12 cellular contexts compared by ENCODE assay signal in the genomic region with DNA sequence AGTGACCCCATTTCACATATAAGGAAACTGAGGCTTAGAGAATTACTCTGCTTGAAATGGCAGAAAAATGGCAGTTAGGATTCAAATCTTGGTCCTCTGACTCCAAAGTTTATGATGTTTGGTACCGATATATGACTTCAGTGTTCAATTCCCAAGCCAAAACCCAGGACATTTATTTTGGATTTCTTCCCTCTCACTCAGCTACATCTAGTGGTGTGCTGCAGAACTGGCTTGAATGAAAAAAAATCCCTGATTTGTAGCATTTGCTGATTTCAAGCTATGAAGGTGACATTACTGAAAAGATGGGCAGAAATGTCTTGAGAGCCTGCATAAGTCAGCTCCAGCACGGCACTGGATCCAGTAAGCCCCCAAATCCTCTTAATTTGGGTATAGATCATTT.
DNase-seq lines count a peak whose midpoint lies in the region; ATAC-seq and TF ChIP-seq lines count a peak whose summit lies in the region.
"Had no signal": no experiment of that assay in that cellular context is flagged by ENCODE, and none has a peak within 500 bp of the region (broad histone marks: within the 10 kb centered on the region; RNA-seq: fewer than 3 reads in every experiment).

No MANE protein-coding gene starts in this region.

- H3K4me3 ChIP-seq in DND-41 (ENCODE audit: low read depth in 1 of 2, low read length in 2 of 2) (no peak overlapping the region), IMR-90 (ENCODE audit: insufficient read depth, low read depth, low read length) (no peak overlapping the region), choroid plexus epithelial cell (ENCODE audit: low read depth, low read length) (no peak overlapping the region)

- no TSS peak for BruUV-seq in IMR-90 (replicated peaks; lab: Mats Ljungman, UMichigan)

- H4K91ac ChIP-seq in IMR-90 (ENCODE audit: insufficient read depth, low read depth, low read length): peak overlapping the region; percentile 82

- no peaks in the 10 kb centered on the region for H3K79me2 ChIP-seq in DND-41 (ENCODE audit: insufficient read depth, low read length)

- peak overlapping the region; percentile 17 to 84 for H4K8ac ChIP-seq in IMR-90 (ENCODE audit: low read depth in 2 of 2, low read length in 2 of 2)

- peak overlapping the region; percentile 26; the same call in 1 of the 2 replicates for H3K18ac ChIP-seq in IMR-90 (ENCODE audit: low read depth, low read length)

- H3K36me3 ChIP-seq in DND-41 (ENCODE audit: insufficient read depth, low read length) (no peaks in the 10 kb centered on the region), IMR-90 (ENCODE audit: control insufficient read depth, insufficient read depth, low read length) (no peaks in the 10 kb centered on the region)

- peak overlapping the region; percentile 83 for H2BK20ac ChIP-seq in IMR-90 (ENCODE audit: low read depth, low read length)

- no peak overlapping the region for H3K56ac ChIP-seq in IMR-90 (ENCODE audit: extremely low read depth, insufficient read depth, low read length)

- no peaks in the 10 kb centered on the region for H3K9me3 Mint-ChIP-seq in neural crest cell
- peaks cover 8% of the 10 kb centered on the region for H3K9me3 Mint-ChIP-seq in mesothelial cell of epicardium

- H3K9ac ChIP-seq in DND-41 (ENCODE audit: low read depth, low read length) (no peak overlapping the region), IMR-90 (ENCODE audit: low read depth, low read length) (no peak overlapping the region)

- no peak overlapping the region for H3K4me2 ChIP-seq in DND-41 (ENCODE audit: insufficient read depth, low read length)
- no peak overlapping the region for H3K4me2 ChIP-seq in IMR-90 (ENCODE audit: low read depth, low read length)

- H2BK5ac ChIP-seq in IMR-90 (ENCODE audit: low read depth, low read length, poor library complexity, severe bottlenecking): peak overlapping the region; percentile 83

- H3K4me1 ChIP-seq in DND-41 (ENCODE audit: insufficient read depth, low read length) (no peaks in the 10 kb centered on the region), IMR-90 (ENCODE audit: control insufficient read depth, insufficient read depth, low read length) (peaks cover 16% of the 10 kb centered on the region)

- H3K79me1 ChIP-seq in IMR-90 (ENCODE audit: low read depth in 1 of 2, low read length in 2 of 2): peaks cover 6 to 19% of the 10 kb centered on the region in 2 experiments; a peak in 3 of 4 replicates

- H3K4me1 Mint-ChIP-seq in neural crest cell: no peaks in the 10 kb centered on the region
- H3K4me1 Mint-ChIP-seq in mesothelial cell of epicardium: peaks cover 13% of the 10 kb centered on the region
- H3K4me1 Mint-ChIP-seq: stimulated activated memory B cell treated with anti-CD40 and anti-IgM and Interleukin-4, amounts not matched to agents 10 μg/mL and 1 μg/mL and 100 μg/mL, for 72 hours had no signal

- H2BK120ac ChIP-seq in IMR-90 (ENCODE audit: low read depth, low read length): peak overlapping the region; percentile 94

- intact Hi-C loops in IMR-90 (cut with micrococcal nuclease): loop anchor here (5.0 kb wide), 5 partner anchors 81 to 431 kb away; partner anchors contain the start of gene FOXN3

- H3K36me3 Mint-ChIP-seq in neural crest cell (ENCODE audit: low read depth): no peaks in the 10 kb centered on the region
- no peaks in the 10 kb centered on the region for H3K36me3 Mint-ChIP-seq in mesothelial cell of epicardium
- H3K36me3 Mint-ChIP-seq: activated naive CD4-positive, alpha-beta T cell treated with anti-CD3 and anti-CD28 coated beads, Interleukin-2, amount 50 U/mL, for 72 hours had no signal

- H3K9me1 ChIP-seq in IMR-90 (ENCODE audit: insufficient read depth, low read length): peaks cover 8% of the 10 kb centered on the region; the same call in 1 of the 2 replicates

- WGBS in IMR-90 (ENCODE audit: extremely low coverage in 2 of 2, insufficient read length in 1 of 2), 2 experiments: no CpG with 5 or more reads among the region's 2 CpGs

- no peak overlapping the region for H3K23ac ChIP-seq in IMR-90 (ENCODE audit: low read depth, low read length)

- peak; percentile 85 for TF ChIP-seq RAD21 in IMR-90 (IDR thresholded peaks at IDR 0.05; ENCODE audit: low read length)

- POLR2A ChIA-PET in IMR-90 (lab: Charles Lee; ENCODE audit: unreplicated experiment): no interaction called here

- dilution Hi-C loops in IMR-90 (cut with HindIII; ENCODE audit: low sequenced_read_pairs, unreplicated experiment): no loop called here

- ATAC-seq in DND-41 (ENCODE audit: insufficient read depth, low read depth) (no peak), IMR-90 (ENCODE audit: low read depth) (0 out of 2 replicates have a peak, but pooled peaks have one; percentile 3), GM18870 (IDR thresholded peaks at IDR 0.05; ENCODE audit: unreplicated experiment) (no peak)
- ATAC-seq: activated naive CD4-positive, alpha-beta T cell treated with anti-CD3 and anti-CD28 coated beads, Interleukin-2, amount 50 U/mL, for 72 hours; stimulated activated memory B cell treated with anti-CD40 and anti-IgM and Interleukin-4, amounts not matched to agents 10 μg/mL and 1 μg/mL and 100 μg/mL, for 72 hours had no signal

- H4K20me1 ChIP-seq in DND-41 (ENCODE audit: insufficient read depth, low read length) (no peaks in the 10 kb centered on the region), IMR-90 (ENCODE audit: insufficient read depth, low read length) (no peaks in the 10 kb centered on the region)

- in situ Hi-C loops in IMR-90 (cut with MboI; ENCODE audit: low sequenced_read_pairs) (loop anchor here (5.0 kb wide), 1 partner anchor 806 kb away; no protein-coding TSS in a partner anchor), KBM-7 (cut with MboI; ENCODE audit: low pct_unique_long_range_greater_than_20kb, low sequenced_read_pairs) (no loop called here)

- no peak overlapping the region for H2AK9ac ChIP-seq in IMR-90 (replicated peaks; ENCODE audit: low read depth, low read length, poor library complexity)

- H3K4ac ChIP-seq in IMR-90 (ENCODE audit: low read depth, low read length): peak overlapping the region; percentile 79

- H2AK5ac ChIP-seq in IMR-90 (ENCODE audit: low read depth, low read length): peak overlapping the region; percentile 83

- CTCF ChIA-PET in IMR-90 (lab: Yijun Ruan, JAX): interaction anchor here (0.5 to 1.2 kb wide), 9 partner anchors 10 to 821 kb away, joined by 3 to 4 read pairs (median 3); no protein-coding TSS in a partner anchor

- no peak overlapping the region for H3K27ac Mint-ChIP-seq in neural crest cell (ENCODE audit: unreplicated experiment)
- H3K27ac Mint-ChIP-seq in mesothelial cell of epicardium: no peak overlapping the region
- H3K27ac Mint-ChIP-seq: activated naive CD4-positive, alpha-beta T cell treated with anti-CD3 and anti-CD28 coated beads, Interleukin-2, amount 50 U/mL, for 72 hours; stimulated activated memory B cell treated with anti-CD40 and anti-IgM and Interleukin-4, amounts not matched to agents 10 μg/mL and 1 μg/mL and 100 μg/mL, for 72 hours had no signal

- H3K4me3 Mint-ChIP-seq in neural crest cell: no peak overlapping the region
- no peak overlapping the region for H3K4me3 Mint-ChIP-seq in mesothelial cell of epicardium
- H3K4me3 Mint-ChIP-seq: stimulated activated memory B cell treated with anti-CD40 and anti-IgM and Interleukin-4, amounts not matched to agents 10 μg/mL and 1 μg/mL and 100 μg/mL, for 72 hours had no signal

- H3K27me3 Mint-ChIP-seq in neural crest cell (ENCODE audit: low read depth) (no peaks in the 10 kb centered on the region), mesothelial cell of epicardium (ENCODE audit: low read depth) (no peaks in the 10 kb centered on the region)
- H3K27me3 Mint-ChIP-seq: stimulated activated memory B cell treated with anti-CD40 and anti-IgM and Interleukin-4, amounts not matched to agents 10 μg/mL and 1 μg/mL and 100 μg/mL, for 72 hours had no signal

- H3K27me3 ChIP-seq in DND-41 (ENCODE audit: insufficient read depth, low read length, poor library complexity): no peaks in the 10 kb centered on the region
- no peaks in the 10 kb centered on the region for H3K27me3 ChIP-seq in IMR-90 (ENCODE audit: control insufficient read depth, insufficient read depth, low read length)

- TF ChIP-seq POLR2A in IMR-90 (IDR thresholded peaks at IDR 0.05; ENCODE audit: low read depth, low read length): no peak

- no peak for DNase-seq in DND-41
- peak; percentile 71 for DNase-seq in IMR-90
- DNase-seq in choroid plexus epithelial cell (ENCODE audit: low read depth): peak; percentile 63
- DNase-seq in neural crest cell (ENCODE audit: low read depth, low spot score): no peak
- DNase-seq in activated CD8-positive, alpha-beta memory T cell treated with anti-CD3 and anti-CD28 coated beads, Interleukin-2, amount 50 U/mL, for 48 hours: no peak
- no peak for DNase-seq in mesothelial cell of epicardium (ENCODE audit: low spot score in 2 of 2, unreplicated experiment in 2 of 2)
- no peak for DNase-seq in KBM-7
- DNase-seq: DMS79 treated with DMSO at 0.1 percent for 48 hours, NCI-H1105 had no signal

- peak overlapping the region; percentile 59; the same call in 2 of the 3 replicates for H2BK15ac ChIP-seq in IMR-90 (ENCODE audit: low read depth, low read length)

- TF ChIP-seq CTCF in DND-41 (IDR thresholded peaks at IDR 0.05; ENCODE audit: borderline replicate concordance, extremely low read depth, low read length, poor library complexity, severe bottlenecking) (peak; percentile 32), IMR-90 (conservative IDR thresholded peaks at IDR 0.05; ENCODE audit: low read depth, low read length) (peak; percentile 70), choroid plexus epithelial cell (conservative IDR thresholded peaks at IDR 0.05; ENCODE audit: low read depth, low read length) (peak; percentile 72), neural crest cell (conservative IDR thresholded peaks at IDR 0.05) (peak; percentile 45), mesothelial cell of epicardium (IDR thresholded peaks at IDR 0.05; ENCODE audit: unreplicated experiment) (no peak)

- peak overlapping the region; percentile 68 for H3K14ac ChIP-seq in IMR-90 (replicated peaks; ENCODE audit: low read depth, low read length)

- H2AFZ ChIP-seq in DND-41 (ENCODE audit: low read depth, low read length) (no peak overlapping the region), IMR-90 (replicated peaks; ENCODE audit: low read length, poor library complexity) (no peak overlapping the region)

- H3K9me3 ChIP-seq in DND-41 (ENCODE audit: insufficient read depth, low read length, severe bottlenecking) (no peaks in the 10 kb centered on the region), IMR-90 (ENCODE audit: control insufficient read depth, insufficient read depth, low read length) (no peaks in the 10 kb centered on the region)

- H3K27ac ChIP-seq in DND-41 (ENCODE audit: low read length): no peak overlapping the region
- no peak overlapping the region for H3K27ac ChIP-seq in IMR-90 (ENCODE audit: insufficient read depth, low read length)

- H4K5ac ChIP-seq in IMR-90 (ENCODE audit: low read depth, low read length): peak overlapping the region; percentile 58

TF ChIP-seq in IMR-90, 13 proteins besides CTCF, POLR2A, EP300 and RAD21:
- TF ChIP-seq SMC3 (IDR thresholded peaks at IDR 0.05; ENCODE audit: low read depth, low read length): peak; percentile 73
- TF ChIP-seq CEBPB (IDR thresholded peaks at IDR 0.05; ENCODE audit: low read depth, low read length): no peak

Comparison
In these comparisons a context has a peak if more than half of its experiments do, and no peak if none do; other contexts are left out.
1. DNase-seq: peak in IMR-90 (single experiment) and choroid plexus epithelial cell (single experiment); none in DND-41 (single experiment), neural crest cell (single experiment), activated CD8-positive, alpha-beta memory T cell treated with anti-CD3 and anti-CD28 coated beads, Interleukin-2, amount 50 U/mL, for 48 hours (single experiment), mesothelial cell of epicardium (0 of 2) and KBM-7 (single experiment).